ENCODE assay signal across 8 cellular contexts in genomic region chr10:121886997-121887622, GRCh38. TPM values are rescaled to one million over a fixed set of nuclear protein-coding genes. Genes with fewer than 3 reads are reported as not detected.
A peak's percentile ranks its signal among the peaks of the same experiment; 100 is the strongest.
DNase-seq lines count a peak whose midpoint lies in the region; ATAC-seq, FAIRE-seq and TF ChIP-seq lines count a peak whose summit lies in the region.

No MANE protein-coding gene starts in this region.

- CTCF ChIA-PET in CD4-positive, alpha-beta T cell (lab: Charles Lee) = interaction anchor here (0.8 to 1.6 kb wide), 2 partner anchors 11 to 14 kb away, joined by 3 to 8 read pairs; no protein-coding TSS in a partner anchor
- CTCF ChIA-PET in HepG2 (lab: Yijun Ruan, JAX; ENCODE audit: low intra/inter-chr PET ratio, low total read pairs) = interaction anchor here (1.4 to 3.2 kb wide), 2 partner anchors 63 to 944 kb away, joined by 4 to 32 read pairs; no protein-coding TSS in a partner anchor

- no peaks in the 10 kb centered on the region for H3K27me3 ChIP-seq in CD4-positive, alpha-beta T cell (ENCODE audit: control insufficient read depth, insufficient read depth, low read length)
- no peaks in the 10 kb centered on the region for H3K27me3 ChIP-seq in HepG2 (ENCODE audit: control insufficient read depth in 1 of 2, insufficient read depth in 2 of 2, low read length in 2 of 2)

- H3K36me3 Mint-ChIP-seq in CD4-positive, alpha-beta T cell (ENCODE audit: low read depth) = peaks cover 41% of the 10 kb centered on the region

- FAIRE-seq in HepG2 (lab: Jason Lieb, UNC) = peak; percentile 96

- peak in 8 of 10 experiments; percentile 7 to 35 (median 21) for DNase-seq in CD4-positive, alpha-beta T cell
- peak; percentile 50 for DNase-seq in MV-4-11 (lab: John Stamatoyannopoulos, UW)
- peak; percentile 32 for DNase-seq in activated CD4-positive, CD25-positive, alpha-beta regulatory T cell treated with anti-CD3 and anti-CD28 coated beads, Interleukin-2, amount 50 U/mL, for 72 hours
- peak; percentile 89 for DNase-seq in choroid plexus epithelial cell (ENCODE audit: low read depth)
- DNase-seq in HepG2 (ENCODE audit: low spot score) = peak; percentile 61
- peak; percentile 9 for DNase-seq in stimulated activated CD8-positive, alpha-beta memory T cell treated with anti-CD3 and anti-CD28 coated beads, Interleukin-12 subunit alpha, Interleukin-12 subunit beta, amount 100 ng/mL, for 1 hour (ENCODE audit: low read depth)
- DNase-seq in 8988T = no peak

- no peak overlapping the region for H3K4me2 ChIP-seq in HepG2 (ENCODE audit: low read depth, low read length)

- intact Hi-C loops in CD4-positive, alpha-beta T cell (cut with DNase I, micrococcal nuclease) = loop anchor here (2.0 kb wide), 1 partner anchor 944 kb away; no protein-coding TSS in a partner anchor
- intact Hi-C loops in HepG2 (cut with micrococcal nuclease; ENCODE audit: unreplicated experiment) = loop anchor here (1.0 to 10.0 kb wide), 2 partner anchors 63 to 152 kb away; no protein-coding TSS in a partner anchor

- no peak overlapping the region for H3K4me3 Mint-ChIP-seq in CD4-positive, alpha-beta T cell

- no peak overlapping the region for H3K27ac Mint-ChIP-seq in CD4-positive, alpha-beta T cell

- TF ChIP-seq POLR2A in HepG2 (IDR thresholded peaks at IDR 0.05; ENCODE audit: insufficient read depth in 1 of 2, low read depth in 2 of 2, low read length in 2 of 2) = no peak

- no peaks in the 10 kb centered on the region for H3K9me3 ChIP-seq in CD4-positive, alpha-beta T cell (ENCODE audit: control insufficient read depth, low read length)
- H3K9me3 ChIP-seq in HepG2 (ENCODE audit: low read length) = no peaks in the 10 kb centered on the region

- H3K36me3 ChIP-seq in HepG2 (replicated peaks in 1 of 2; ENCODE audit: control insufficient read depth in 1 of 2, insufficient read depth in 2 of 2, low read length in 2 of 2) = peaks cover 5 to 32% of the 10 kb centered on the region in 2 experiments; a peak in 4 of 5 replicates

- H3K4me3 ChIP-seq in choroid plexus epithelial cell (ENCODE audit: low read depth, low read length) = no peak overlapping the region
- H3K4me3 ChIP-seq in HepG2 (replicated peaks in 1 of 3; ENCODE audit: insufficient read depth in 1 of 3, low read depth in 2 of 3, low read length in 3 of 3) = no peak overlapping the region

- POLR2A ChIA-PET in CD4-positive, alpha-beta T cell (lab: Charles Lee) = no interaction called here
- POLR2A ChIA-PET in HepG2 (lab: Yijun Ruan, JAX) = no interaction called here

- peaks cover 5% of the 10 kb centered on the region for H3K4me1 Mint-ChIP-seq in CD4-positive, alpha-beta T cell (ENCODE audit: low read depth)

- TF ChIP-seq CTCF in CD4-positive, alpha-beta T cell (IDR thresholded peaks at IDR 0.05) = peak; percentile 65
- TF ChIP-seq CTCF in choroid plexus epithelial cell (conservative IDR thresholded peaks at IDR 0.05; ENCODE audit: low read depth, low read length) = peak; percentile 99
- peak; percentile 87 for TF ChIP-seq CTCF in HepG2 (CRISPR knock-in tag; IDR thresholded peaks at IDR 0.05)

- TF ChIP-seq EP300 in HepG2 (IDR thresholded peaks at IDR 0.05; ENCODE audit: low read depth in 2 of 2, low read length in 2 of 2) = no peak
- no peak for TF ChIP-seq EP300 in HepG2 (CRISPR knock-in tag; IDR thresholded peaks at IDR 0.05; ENCODE audit: borderline replicate concordance)

- no peak overlapping the region for H2AFZ ChIP-seq in HepG2 (ENCODE audit: low read length)

- no peaks in the 10 kb centered on the region for H3K9me3 Mint-ChIP-seq in CD4-positive, alpha-beta T cell

- H4K20me1 ChIP-seq in HepG2 (ENCODE audit: insufficient read depth, low read length) = no peaks in the 10 kb centered on the region; the same call in 1 of the 2 replicates

- WGBS in HepG2 (ENCODE audit: low lambda C conversion rate) = 23% methylated on average over 7 of the region's 7 CpGs

- no peaks in the 10 kb centered on the region for H3K4me1 ChIP-seq in HepG2 (ENCODE audit: insufficient read depth, low read length)

- no peaks in the 10 kb centered on the region for H3K79me2 ChIP-seq in HepG2 (ENCODE audit: insufficient read depth, low read length)

- no peak overlapping the region for H3K9ac ChIP-seq in HepG2 (ENCODE audit: insufficient read depth, low read depth, low read length)

- ATAC-seq in CD4-positive, alpha-beta T cell (ENCODE audit: poor library complexity) = peak; percentile 57
- ATAC-seq in GM19372 (IDR thresholded peaks at IDR 0.05; ENCODE audit: low read depth, unreplicated experiment) (peak; percentile 64), HepG2 (peak; percentile 94)

- in situ Hi-C loops in HepG2 (cut with HindIII; ENCODE audit: extremely low pct_ligation_motif_present, low pct_unique_long_range_greater_than_20kb) = loop anchor here (5.0 kb wide), 2 partner anchors 50 to 940 kb away; no protein-coding TSS in a partner anchor

- TF ChIP-seq RAD21 in HepG2 (CRISPR knock-in tag; IDR thresholded peaks at IDR 0.05) = peak; percentile 59; the same call in 1 of the 2 replicates

- no TSS peak for BruUV-seq in HepG2 (replicated peaks; lab: Mats Ljungman, UMichigan)

- no peak overlapping the region for H3K27ac ChIP-seq in CD4-positive, alpha-beta T cell (ENCODE audit: low read depth, low read length)
- H3K27ac ChIP-seq in HepG2 (ENCODE audit: extremely low read length, insufficient read depth, low read length) = no peak overlapping the region

- no peaks in the 10 kb centered on the region for H3K27me3 Mint-ChIP-seq in CD4-positive, alpha-beta T cell

TF ChIP-seq in HepG2, 621 proteins besides CTCF, POLR2A, EP300 and RAD21:
- TF ChIP-seq XRCC5 (optimal IDR thresholded peaks at IDR 0.05; ENCODE audit: low read length) = peak; percentile 62
- TF ChIP-seq ZNF557 (CRISPR knock-in tag; IDR thresholded peaks at IDR 0.05) = no peak
- TF ChIP-seq STAT6 (CRISPR knock-in tag; IDR thresholded peaks at IDR 0.05; ENCODE audit: borderline replicate concordance) = no peak
- peak; percentile 90 for TF ChIP-seq SMC3 (IDR thresholded peaks at IDR 0.05; ENCODE audit: low read length)
- TF ChIP-seq ZNF850 (CRISPR knock-in tag; conservative IDR thresholded peaks at IDR 0.05) = no peak
- TF ChIP-seq STAG1 (CRISPR knock-in tag; IDR thresholded peaks at IDR 0.05) = peak; percentile 84
- no peak for TF ChIP-seq ZNF251 (CRISPR knock-in tag; IDR thresholded peaks at IDR 0.05)

RNA-seq across cellular contexts. Expression of gene ATE1, which starts 40.7 kb away (rescaled TPM):
- total RNA-seq in CD4-positive, alpha-beta T cell = 10 to 100 TPM; 18.5 to 20.9 TPM
- 42.2 and 68.9 TPM in 2 replicates for total RNA-seq in HepG2 (2016; rRNA removed; fragmentation: Illumina TruSeq; extraction: Trizol)
- total RNA-seq in HepG2 (2016; cell fraction: cytosol; rRNA removed; fragmentation: Illumina TruSeq; extraction: Trizol; ENCODE audit: low read depth) = 43.5 and 45.3 TPM in 2 replicates
- total RNA-seq in HepG2 (2016; cell fraction: insoluble cytoplasmic fraction; rRNA removed; fragmentation: Illumina TruSeq; extraction: Trizol) = 42.7 and 63.5 TPM in 2 replicates
- 36.0 and 39.2 TPM in 2 replicates for total RNA-seq in HepG2 (2016; cell fraction: membrane; rRNA removed; fragmentation: Illumina TruSeq; extraction: Trizol)
- total RNA-seq in HepG2 (2016; cell fraction: nucleus; rRNA removed; fragmentation: Illumina TruSeq; extraction: Trizol) = 47.7 and 50.6 TPM in 2 replicates
- 13.9 and 17.5 TPM in 2 replicates for polyA plus RNA-seq in HepG2 (2011; rRNA removed)
- 10.9 and 15.5 TPM in 2 replicates for polyA plus RNA-seq in HepG2 (2011; cell fraction: cytosol; rRNA removed)
- 8.0 and 12.0 TPM in 2 replicates for polyA plus RNA-seq in HepG2 (2011; cell fraction: nucleus; rRNA removed)
- polyA plus RNA-seq in HepG2 (2012) = 18.8 and 23.6 TPM in 2 replicates
- polyA plus RNA-seq in HepG2 (2016; cell fraction: cytosol; fragmentation: Illumina TruSeq; extraction: Trizol; ENCODE audit: low read depth) = 1.3 and 1.5 TPM in 2 replicates
- 40.1 and 45.1 TPM in 2 replicates for polyA plus RNA-seq in HepG2 (2016; cell fraction: insoluble cytoplasmic fraction; fragmentation: Illumina TruSeq; extraction: Trizol; ENCODE audit: low read depth)
- polyA plus RNA-seq in HepG2 (2016; cell fraction: membrane; fragmentation: Illumina TruSeq; extraction: Trizol; ENCODE audit: low read depth) = 5.8 and 7.3 TPM in 2 replicates
- polyA plus RNA-seq in HepG2 (2016; cell fraction: nucleus; fragmentation: Illumina TruSeq; extraction: Trizol; ENCODE audit: insufficient read depth, low read depth) = 24.1 and 26.2 TPM in 2 replicates
- 30.6 and 37.0 TPM in 2 replicates for polyA minus RNA-seq in HepG2 (2011; rRNA and poly(A)+ RNA removed; ENCODE audit: low replicate concordance)
- 46.1 and 56.6 TPM in 2 replicates for polyA minus RNA-seq in HepG2 (2011; cell fraction: cytosol; rRNA and poly(A)+ RNA removed)
- polyA minus RNA-seq in HepG2 (2011; cell fraction: nucleus; rRNA and poly(A)+ RNA removed) = 54.5 and 71.6 TPM in 2 replicates
